ENCODE assay signal across 9 cellular contexts in genomic region chrX:134173541-134174272, GRCh38.
DNase-seq lines count a peak whose midpoint lies in the region; ATAC-seq and TF ChIP-seq lines count a peak whose summit lies in the region.
"Had no signal": no experiment of that assay in that cellular context is flagged by ENCODE, and none has a peak within 500 bp of the region (broad histone marks: within the 10 kb centered on the region; RNA-seq: fewer than 3 reads in every experiment).

No MANE protein-coding gene starts in this region.

- H3K4me1 Mint-ChIP-seq in CD8-positive, alpha-beta memory T cell = peaks cover 12 to 18% (median 14%) of the 10 kb centered on the region in 3 donors
- peaks cover 12% of the 10 kb centered on the region for H3K4me1 Mint-ChIP-seq in dendritic cell treated with granulocyte-macrophage colony-stimulating factor and Interleukin-4, amounts not matched to agents 40 ng/mL and 50 ng/mL, for 4 days (ENCODE audit: low read depth)
- peaks cover 54% of the 10 kb centered on the region for H3K4me1 Mint-ChIP-seq in neural crest cell

- intact Hi-C loops in dendritic cell treated with granulocyte-macrophage colony-stimulating factor and Interleukin-4, amounts not matched to agents 40 ng/mL and 50 ng/mL, for 4 days (cut with micrococcal nuclease) = no loop called here

- POLR2A ChIA-PET in CD8-positive, alpha-beta memory T cell (lab: Charles Lee) = no interaction called here

- H3K27ac ChIP-seq in CD8-positive, alpha-beta memory T cell (ENCODE audit: low read depth, low read length) = no peak overlapping the region
- peak overlapping the region; percentile 99 for H3K27ac ChIP-seq in KOPT-K1 (ENCODE audit: low read depth, low read length, poor library complexity, severe bottlenecking)
- H3K27ac ChIP-seq in foreskin keratinocyte = no peak overlapping the region

- CTCF ChIA-PET in CD8-positive, alpha-beta memory T cell (lab: Charles Lee) = no interaction called here

- H3K4me3 Mint-ChIP-seq in CD8-positive, alpha-beta memory T cell = peak overlapping the region; percentile 81 to 94 (median 91)
- H3K4me3 Mint-ChIP-seq in dendritic cell treated with granulocyte-macrophage colony-stimulating factor and Interleukin-4, amounts not matched to agents 40 ng/mL and 50 ng/mL, for 4 days = peak overlapping the region; percentile 60
- H3K4me3 Mint-ChIP-seq in neural crest cell = peak overlapping the region; percentile 92

- no peaks in the 10 kb centered on the region for H3K9me3 ChIP-seq in CD8-positive, alpha-beta memory T cell (ENCODE audit: low read length)
- no peaks in the 10 kb centered on the region for H3K9me3 ChIP-seq in KOPT-K1 (ENCODE audit: insufficient read depth, low read length, poor library complexity, severe bottlenecking)

- DNase-seq in CD8-positive, alpha-beta memory T cell = peak in 1 of 5 donors; percentile 5
- DNase-seq in neural crest cell (ENCODE audit: low read depth, low spot score) = peak; percentile 22
- no peak for DNase-seq in foreskin keratinocyte
- no peak for DNase-seq in GOT3 (lab: John Stamatoyannopoulos, UW)
- DNase-seq in activated gamma-delta T cell treated with Interleukin-2 at 50 U/mL for 16 hours = no peak
- DNase-seq: MV-4-11 had no signal

- TF ChIP-seq CTCF in neural crest cell (conservative IDR thresholded peaks at IDR 0.05) (no peak), foreskin keratinocyte (conservative IDR thresholded peaks at IDR 0.05) (no peak)

- no peaks in the 10 kb centered on the region for H3K9me3 Mint-ChIP-seq in CD8-positive, alpha-beta memory T cell
- no peaks in the 10 kb centered on the region for H3K9me3 Mint-ChIP-seq in dendritic cell treated with granulocyte-macrophage colony-stimulating factor and Interleukin-4, amounts not matched to agents 40 ng/mL and 50 ng/mL, for 4 days
- H3K9me3 Mint-ChIP-seq in neural crest cell = peaks cover 4% of the 10 kb centered on the region

- H3K27me3 ChIP-seq in CD8-positive, alpha-beta memory T cell (ENCODE audit: insufficient read depth, low read length, poor library complexity, severe bottlenecking) = peaks cover 13% of the 10 kb centered on the region
- H3K27me3 ChIP-seq in foreskin keratinocyte = peaks cover 61% of the 10 kb centered on the region

- H3K27ac Mint-ChIP-seq in CD8-positive, alpha-beta memory T cell = peak overlapping the region in 2 of 8 donors; percentile 49 to 73
- no peak overlapping the region for H3K27ac Mint-ChIP-seq in dendritic cell treated with granulocyte-macrophage colony-stimulating factor and Interleukin-4, amounts not matched to agents 40 ng/mL and 50 ng/mL, for 4 days
- H3K27ac Mint-ChIP-seq in neural crest cell (ENCODE audit: unreplicated experiment) = peak overlapping the region; percentile 99

- peaks cover 0 to 2% (median 0%) of the 10 kb centered on the region in 3 donors for H3K36me3 Mint-ChIP-seq in CD8-positive, alpha-beta memory T cell
- no peaks in the 10 kb centered on the region for H3K36me3 Mint-ChIP-seq in dendritic cell treated with granulocyte-macrophage colony-stimulating factor and Interleukin-4, amounts not matched to agents 40 ng/mL and 50 ng/mL, for 4 days (ENCODE audit: low read depth)
- peaks cover 27% of the 10 kb centered on the region for H3K36me3 Mint-ChIP-seq in neural crest cell (ENCODE audit: low read depth)

- peaks cover 25 to 26% of the 10 kb centered on the region in 2 donors for H3K27me3 Mint-ChIP-seq in CD8-positive, alpha-beta memory T cell
- peaks cover 29% of the 10 kb centered on the region for H3K27me3 Mint-ChIP-seq in dendritic cell treated with granulocyte-macrophage colony-stimulating factor and Interleukin-4, amounts not matched to agents 40 ng/mL and 50 ng/mL, for 4 days
- peaks cover 7% of the 10 kb centered on the region for H3K27me3 Mint-ChIP-seq in neural crest cell (ENCODE audit: low read depth)

- no peaks in the 10 kb centered on the region for H3K36me3 ChIP-seq in CD8-positive, alpha-beta memory T cell (ENCODE audit: insufficient read depth, low read length)
- peaks cover 27% of the 10 kb centered on the region for H3K36me3 ChIP-seq in KOPT-K1 (ENCODE audit: insufficient read depth, low read length)

- H3K4me1 ChIP-seq in CD8-positive, alpha-beta memory T cell (ENCODE audit: insufficient read depth, low read length) = no peaks in the 10 kb centered on the region
- H3K4me1 ChIP-seq in foreskin keratinocyte = no peaks in the 10 kb centered on the region

- ATAC-seq in foreskin keratinocyte = no peak
- ATAC-seq in GM21381 (IDR thresholded peaks at IDR 0.05; ENCODE audit: unreplicated experiment) = no peak

- H3K4me3 ChIP-seq in CD8-positive, alpha-beta memory T cell (ENCODE audit: low read length) = peak overlapping the region; percentile 55
